29 cellular contexts compared by ENCODE assay signal in the genomic region with DNA sequence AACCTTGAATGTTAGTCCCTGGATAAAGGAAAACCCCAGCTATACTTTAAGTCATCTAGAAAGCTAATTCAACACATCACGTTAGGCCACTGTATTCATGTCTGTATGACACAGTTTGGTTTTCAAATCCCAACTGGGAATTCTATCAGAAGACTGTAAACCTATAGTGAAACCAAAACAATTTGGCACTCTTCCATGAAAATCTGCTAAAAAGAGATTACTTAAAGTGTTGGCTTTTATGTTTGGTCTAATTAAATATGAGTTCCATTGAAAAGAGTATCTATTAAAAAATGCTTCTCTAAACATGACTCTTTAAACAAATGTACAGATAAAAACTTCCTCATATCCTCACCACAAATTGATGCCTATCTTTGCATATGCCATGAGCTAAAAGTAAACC. TPM values are rescaled to one million over a fixed set of nuclear protein-coding genes. Genes with fewer than 3 reads are reported as not detected.
DNase-seq lines count a peak whose midpoint lies in the region; TF ChIP-seq lines count a peak whose summit lies in the region.
"Had no signal": no experiment of that assay in that cellular context is flagged by ENCODE, and none has a peak within 500 bp of the region (broad histone marks: within the 10 kb centered on the region; RNA-seq: fewer than 3 reads in every experiment).

No MANE protein-coding gene starts in this region.

- H2AFZ ChIP-seq in OCI-LY1 (ENCODE audit: low read length) (peak overlapping the region; percentile 24), osteoblast (ENCODE audit: low read length) (peak overlapping the region; percentile 5)

- H3K79me2 ChIP-seq in OCI-LY1 (ENCODE audit: insufficient read depth, low read length) (no peaks in the 10 kb centered on the region), osteoblast (ENCODE audit: insufficient read depth, low read length) (no peaks in the 10 kb centered on the region)

- no peaks in the 10 kb centered on the region for H3K36me3 Mint-ChIP-seq in activated T-cell treated with anti-CD3 and anti-CD28 coated beads, Interleukin-2, amount 50 U/mL, for 24 hours (ENCODE audit: low read depth)

- DNase-seq in DMS 273 (lab: John Stamatoyannopoulos, UW; ENCODE audit: unreplicated experiment) = peak; percentile 56
- DNase-seq in DMS 273 treated with DMSO at 0.1 percent for 48 hours (lab: John Stamatoyannopoulos, UW) = no peak
- DNase-seq in NCI-H1105 treated with DMSO at 0.1 percent for 48 hours (lab: John Stamatoyannopoulos, UW) = peak; percentile 81
- no peak for DNase-seq in osteoblast (ENCODE audit: insufficient read length, low spot score, missing footprints)
- DNase-seq in activated T-cell treated with anti-CD3 and anti-CD28 coated beads, Interleukin-2, amount 50 U/mL, for 24 hours = no peak
- no peak for DNase-seq in activated CD4-positive, alpha-beta T cell treated with anti-CD3 and anti-CD28 coated beads, Interleukin-2, amount 50 U/mL, for 1 hour
- no peak for DNase-seq in AML-193 (lab: John Stamatoyannopoulos, UW)
- DNase-seq: activated CD4-positive, alpha-beta memory T cell treated with anti-CD3 and anti-CD28 coated beads, Interleukin-2, amount 10 ng/mL, durations not matched to agents 7 days and 5 days; activated CD4-positive, CD25-positive, alpha-beta regulatory T cell; activated naive CD4-positive, alpha-beta T cell; activated T-cell treated with anti-CD3 and anti-CD28 coated beads for 4 hours; anterior cingulate cortex; BE2C; central memory CD4-positive, alpha-beta T cell; dorsolateral prefrontal cortex; foreskin melanocyte; GDM1; hypothalamus; islet precursor cell; NCI-H82; stimulated activated CD4-positive, alpha-beta T cell treated with anti-CD3 and anti-CD28 coated beads, Interleukin-2, amount 100 ng/mL, for 24 hours; stimulated activated naive CD8-positive, alpha-beta T cell treated with anti-CD3 and anti-CD28 coated beads, Interleukin-15, Interleukin-2, amounts not matched to agents 100 U/mL and 50 U/mL, for 24 hours; transverse colon had no signal

- H3K4me3 Mint-ChIP-seq in activated T-cell treated with anti-CD3 and anti-CD28 coated beads, Interleukin-2, amount 50 U/mL, for 24 hours = no peak overlapping the region
- H3K4me3 Mint-ChIP-seq: activated CD4-positive, alpha-beta memory T cell treated with anti-CD3 and anti-CD28 coated beads, Interleukin-2, amount 10 ng/mL, durations not matched to agents 7 days and 5 days; T-helper 2 cell treated with Interferon-gamma antibody and Interleukin-4, amounts not matched to agents 5 μg/mL and 100 μg/mL, for 36 hours had no signal

- H3K27me3 ChIP-seq in OCI-LY1 (ENCODE audit: insufficient read depth, low read length) (no peaks in the 10 kb centered on the region), osteoblast (ENCODE audit: insufficient read depth, low read length) (no peaks in the 10 kb centered on the region)
- H3K27me3 ChIP-seq: BE2C, dorsolateral prefrontal cortex, SJSA1, transverse colon had no signal

- H3K9me3 Mint-ChIP-seq in activated T-cell treated with anti-CD3 and anti-CD28 coated beads, Interleukin-2, amount 50 U/mL, for 24 hours = no peaks in the 10 kb centered on the region
- H3K9me3 Mint-ChIP-seq: activated CD4-positive, alpha-beta memory T cell treated with anti-CD3 and anti-CD28 coated beads, Interleukin-2, amount 10 ng/mL, durations not matched to agents 7 days and 5 days; T-helper 2 cell treated with Interferon-gamma antibody and Interleukin-4, amounts not matched to agents 5 μg/mL and 100 μg/mL, for 36 hours had no signal

- no peak for TF ChIP-seq CTCF in OCI-LY1 (IDR thresholded peaks at IDR 0.05; ENCODE audit: low read length)
- TF ChIP-seq CTCF in osteoblast (IDR thresholded peaks at IDR 0.05; ENCODE audit: extremely low read depth, low read depth, low read length) = no peak

- H3K4me1 ChIP-seq in OCI-LY1 (ENCODE audit: insufficient read depth, low read length, severe bottlenecking) (peaks cover 27% of the 10 kb centered on the region), osteoblast (ENCODE audit: insufficient read depth, low read length) (no peaks in the 10 kb centered on the region)
- H3K4me1 ChIP-seq: prostate gland, SJSA1, transverse colon had no signal

- H3K9ac ChIP-seq in OCI-LY1 (ENCODE audit: low read length) = no peak overlapping the region

- H3K4me2 ChIP-seq in OCI-LY1 (ENCODE audit: low read length) (no peak overlapping the region), osteoblast (ENCODE audit: insufficient read depth, low read length) (no peak overlapping the region)

- H3K36me3 ChIP-seq in OCI-LY1 (ENCODE audit: insufficient read depth, low read length) (no peaks in the 10 kb centered on the region), osteoblast (ENCODE audit: insufficient read depth, low read length) (no peaks in the 10 kb centered on the region)
- H3K36me3 ChIP-seq: BE2C, prostate gland, SJSA1, transverse colon had no signal

- H4K20me1 ChIP-seq in OCI-LY1 (ENCODE audit: insufficient read depth, low read length) (no peaks in the 10 kb centered on the region), osteoblast (ENCODE audit: insufficient read depth, low read length) (no peaks in the 10 kb centered on the region)

- no peaks in the 10 kb centered on the region for H3K9me3 ChIP-seq in OCI-LY1 (ENCODE audit: low read length)
- no peaks in the 10 kb centered on the region for H3K9me3 ChIP-seq in osteoblast (ENCODE audit: low read depth, low read length)
- H3K9me3 ChIP-seq: BE2C, prostate gland, SJSA1, transverse colon had no signal

- no peaks in the 10 kb centered on the region for H3K27me3 Mint-ChIP-seq in activated T-cell treated with anti-CD3 and anti-CD28 coated beads, Interleukin-2, amount 50 U/mL, for 24 hours
- H3K27me3 Mint-ChIP-seq: activated CD4-positive, alpha-beta memory T cell treated with anti-CD3 and anti-CD28 coated beads, Interleukin-2, amount 10 ng/mL, durations not matched to agents 7 days and 5 days had no signal

- no peaks in the 10 kb centered on the region for H3K4me1 Mint-ChIP-seq in activated T-cell treated with anti-CD3 and anti-CD28 coated beads, Interleukin-2, amount 50 U/mL, for 24 hours (ENCODE audit: low read depth)
- H3K4me1 Mint-ChIP-seq: activated CD4-positive, alpha-beta memory T cell treated with anti-CD3 and anti-CD28 coated beads, Interleukin-2, amount 10 ng/mL, durations not matched to agents 7 days and 5 days had no signal

- no peak overlapping the region for H3K27ac ChIP-seq in OCI-LY1 (ENCODE audit: low read depth, low read length, poor library complexity, severe bottlenecking)
- no peak overlapping the region for H3K27ac ChIP-seq in osteoblast (ENCODE audit: low read depth, low read length)
- H3K27ac ChIP-seq: 22Rv1, prostate gland, SJSA1, skin epidermis, transverse colon had no signal

- no peak overlapping the region for H3K27ac Mint-ChIP-seq in activated T-cell treated with anti-CD3 and anti-CD28 coated beads, Interleukin-2, amount 50 U/mL, for 24 hours
- H3K27ac Mint-ChIP-seq: activated CD4-positive, alpha-beta memory T cell treated with anti-CD3 and anti-CD28 coated beads, Interleukin-2, amount 10 ng/mL, durations not matched to agents 7 days and 5 days; T-helper 2 cell treated with Interferon-gamma antibody and Interleukin-4, amounts not matched to agents 5 μg/mL and 100 μg/mL, for 36 hours had no signal

- H3K9me2 ChIP-seq in OCI-LY1 (ENCODE audit: low read depth, low read length) = no peaks in the 10 kb centered on the region

- H3F3A ChIP-seq in OCI-LY1 (ENCODE audit: insufficient read depth, low read length) = no peaks in the 10 kb centered on the region

- H3K4me3 ChIP-seq in OCI-LY1 (ENCODE audit: low read depth, low read length, poor library complexity, severe bottlenecking) (no peak overlapping the region), osteoblast (ENCODE audit: insufficient read depth, low read length) (no peak overlapping the region)
- H3K4me3 ChIP-seq: prostate gland, SJSA1, skin epidermis, transverse colon had no signal

RNA-seq across cellular contexts. Expression of a gene that starts 25.4 kb away (rescaled TPM):
- 1.1 and 2.9 TPM in 2 replicates for total RNA-seq in osteoblast

Comparison
In these comparisons a context has a peak if more than half of its experiments do, and no peak if none do; other contexts are left out.
1. DNase-seq: peak in DMS 273 (single experiment) and NCI-H1105 treated with DMSO at 0.1 percent for 48 hours (single experiment); none in DMS 273 treated with DMSO at 0.1 percent for 48 hours (single experiment), osteoblast (single experiment), activated T-cell treated with anti-CD3 and anti-CD28 coated beads, Interleukin-2, amount 50 U/mL, for 24 hours (single experiment), activated CD4-positive, alpha-beta T cell treated with anti-CD3 and anti-CD28 coated beads, Interleukin-2, amount 50 U/mL, for 1 hour (single experiment) and AML-193 (0 of 2).